In the genomic region with DNA sequence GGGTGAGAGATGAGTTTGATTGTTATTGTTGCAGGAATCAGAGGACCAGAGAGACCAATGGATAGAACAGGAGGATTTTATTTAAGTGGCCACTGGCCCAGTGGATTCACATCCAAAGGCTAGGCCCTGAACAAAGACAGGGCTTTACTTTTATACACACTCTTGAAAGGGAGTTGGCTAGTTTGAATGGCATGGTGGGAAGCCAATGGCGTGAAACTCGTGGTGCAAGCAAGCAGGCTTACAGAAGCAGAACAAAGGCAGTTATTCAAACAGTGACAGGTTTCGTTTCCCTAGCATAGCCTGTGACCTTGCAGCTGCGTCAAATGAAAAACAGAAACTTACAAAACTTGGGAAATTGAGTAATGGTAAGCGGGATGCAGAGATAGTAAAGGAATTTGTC, we compare ENCODE assay signal across 23 cellular contexts.
DNase-seq lines count a peak whose midpoint lies in the region; ATAC-seq, FAIRE-seq and TF ChIP-seq lines count a peak whose summit lies in the region.
"Had no signal": no experiment of that assay in that cellular context is flagged by ENCODE, and none has a peak within 500 bp of the region (broad histone marks: within the 10 kb centered on the region; RNA-seq: fewer than 3 reads in every experiment).

No MANE protein-coding gene starts in this region.

- WGBS in K562 (ENCODE audit: insufficient coverage, low coverage, missing lambda C conversion rate): 0% methylated on average over 5 of the region's 5 CpGs

- no peak overlapping the region for H3K27ac ChIP-seq in K562 (ENCODE audit: extremely low read depth, low read depth, low read length)
- H3K27ac ChIP-seq: coronary artery, foreskin keratinocyte had no signal

- no peaks in the 10 kb centered on the region for H3K36me3 ChIP-seq in K562 (ENCODE audit: control insufficient read depth, insufficient read depth, low read length)
- H3K36me3 ChIP-seq: BE2C had no signal

- POLR2A ChIA-PET in K562 (lab: Yijun Ruan, JAX): no interaction called here

- in situ Hi-C loops in K562 (cut with MboI): no loop called here
- in situ Hi-C loops in GM13976 (cut with MboI; ENCODE audit: low sequenced_read_pairs, unreplicated experiment): no loop called here

- CTCF ChIA-PET in K562 (lab: Yijun Ruan, JAX; ENCODE audit: low intra/inter-chr PET ratio): no interaction called here

- TF ChIP-seq EP300 in K562 (IDR thresholded peaks at IDR 0.05; ENCODE audit: low read length): no peak

- H3K9me3 Mint-ChIP-seq in activated naive CD8-positive, alpha-beta T cell treated with anti-CD3 and anti-CD28 coated beads, Interleukin-2, amount 50 U/mL, for 24 hours: no peaks in the 10 kb centered on the region
- H3K9me3 Mint-ChIP-seq: HFFc6 had no signal

- H3K4me3 Mint-ChIP-seq in activated naive CD8-positive, alpha-beta T cell treated with anti-CD3 and anti-CD28 coated beads, Interleukin-2, amount 50 U/mL, for 24 hours: no peak overlapping the region
- H3K4me3 Mint-ChIP-seq: activated T-cell treated with anti-CD3 and anti-CD28 coated beads, Interleukin-2, amount 50 U/mL, for 72 hours; brain; HFFc6; T-helper 17 cell had no signal

- no peaks in the 10 kb centered on the region for H3K9me3 ChIP-seq in K562 (replicated peaks; ENCODE audit: control insufficient read depth, insufficient read depth, low read depth, low read length)
- H3K9me3 ChIP-seq: BE2C had no signal

- H3K4me1 Mint-ChIP-seq in activated naive CD8-positive, alpha-beta T cell treated with anti-CD3 and anti-CD28 coated beads, Interleukin-2, amount 50 U/mL, for 24 hours: no peaks in the 10 kb centered on the region
- H3K4me1 Mint-ChIP-seq: brain, T-helper 17 cell had no signal

- no peaks in the 10 kb centered on the region for H4K20me1 ChIP-seq in K562 (replicated peaks; ENCODE audit: control insufficient read depth, insufficient read depth, low read length)

- DNase-seq in ELF-1 (ENCODE audit: low read depth, low spot score) (peak; percentile 8), NOMO-1 treated with DMSO at 0.1 percent for 48 hours (lab: John Stamatoyannopoulos, UW; ENCODE audit: unreplicated experiment) (peak; percentile 72), K562 (ENCODE audit: extremely low read depth in 1 of 4, low spot score in 3 of 4) (peak in 1 of 4 experiments; percentile 1), GM13976 (ENCODE audit: low spot score) (no peak), dermis blood vessel endothelial cell (no peak)
- no peak for DNase-seq in activated naive CD8-positive, alpha-beta T cell treated with anti-CD3 and anti-CD28 coated beads, Interleukin-2, amount 50 U/mL, for 24 hours
- DNase-seq: activated CD4-positive, CD25-positive, alpha-beta regulatory T cell; activated CD8-positive, alpha-beta memory T cell treated with anti-CD3 and anti-CD28 coated beads for 24 hours; activated T-cell treated with anti-CD3 and anti-CD28 coated beads, Interleukin-2, amount 50 U/mL, for 72 hours; BE2C; foreskin keratinocyte; GF-D8; HFFc6; left cardiac atrium; NCI-H2227 treated with DMSO at 0.1 percent for 48 hours; Right ventricle myocardium superior; T-helper 17 cell had no signal

- TF ChIP-seq CTCF in K562 (IDR thresholded peaks at IDR 0.05 in 2 of 3, conservative IDR thresholded peaks at IDR 0.05 in 1 of 3; ENCODE audit: insufficient read depth in 2 of 3, low read depth in 1 of 3, low read length in 3 of 3): no peak
- no peak for TF ChIP-seq CTCF in GM13976 (IDR thresholded peaks at IDR 0.05; ENCODE audit: borderline replicate concordance, control extremely low read depth, extremely low read depth, insufficient read depth, missing control alignments)

- H3K27me3 Mint-ChIP-seq in activated naive CD8-positive, alpha-beta T cell treated with anti-CD3 and anti-CD28 coated beads, Interleukin-2, amount 50 U/mL, for 24 hours: no peaks in the 10 kb centered on the region
- H3K27me3 Mint-ChIP-seq: brain, T-helper 17 cell had no signal

- H3K4me2 ChIP-seq in K562 (ENCODE audit: insufficient read depth, low read length): no peak overlapping the region
- H3K4me2 ChIP-seq: smooth muscle cell had no signal

- no peak for FAIRE-seq in K562 (lab: Jason Lieb, UNC)

- no peak overlapping the region for H3K9ac ChIP-seq in K562 (ENCODE audit: insufficient read depth in 1 of 2, low read depth in 2 of 2, low read length in 2 of 2)

- intact Hi-C loops in K562 (cut with micrococcal nuclease): no loop called here

- H3K9me1 ChIP-seq in K562 (ENCODE audit: control insufficient read depth, insufficient read depth, low read length): no peaks in the 10 kb centered on the region

- no peak overlapping the region for H3K4me3 ChIP-seq in K562
- H3K4me3 ChIP-seq: coronary artery, smooth muscle cell had no signal

- H3K27me3 ChIP-seq in K562 (ENCODE audit: control insufficient read depth in 2 of 2, insufficient read depth in 2 of 2, low read length in 2 of 2): no peaks in the 10 kb centered on the region
- H3K27me3 ChIP-seq: BE2C, foreskin keratinocyte had no signal

- no peaks in the 10 kb centered on the region for H3K4me1 ChIP-seq in K562 (replicated peaks in 1 of 2; ENCODE audit: control insufficient read depth in 2 of 2, insufficient read depth in 2 of 2, low read length in 2 of 2)
- H3K4me1 ChIP-seq: BE2C, foreskin keratinocyte had no signal

- ATAC-seq in HG03103 (IDR thresholded peaks at IDR 0.05; ENCODE audit: low read depth, unreplicated experiment) (peak; percentile 73), K562 (no peak), HG03571 (IDR thresholded peaks at IDR 0.05; ENCODE audit: unreplicated experiment) (no peak)
- ATAC-seq in activated naive CD8-positive, alpha-beta T cell treated with anti-CD3 and anti-CD28 coated beads, Interleukin-2, amount 50 U/mL, for 24 hours: no peak
- ATAC-seq: activated naive CD4-positive, alpha-beta T cell treated with anti-CD3 and anti-CD28 coated beads, Interleukin-2, amount 50 U/mL, for 72 hours; activated T-cell treated with anti-CD3 and anti-CD28 coated beads, Interleukin-2, amount 50 U/mL, for 72 hours; foreskin keratinocyte; left cardiac atrium; T-helper 17 cell had no signal

- H3K27ac Mint-ChIP-seq in activated naive CD8-positive, alpha-beta T cell treated with anti-CD3 and anti-CD28 coated beads, Interleukin-2, amount 50 U/mL, for 24 hours: no peak overlapping the region
- H3K27ac Mint-ChIP-seq: activated naive CD4-positive, alpha-beta T cell treated with anti-CD3 and anti-CD28 coated beads, Interleukin-2, amount 50 U/mL, for 72 hours; activated T-cell treated with anti-CD3 and anti-CD28 coated beads, Interleukin-2, amount 50 U/mL, for 72 hours; brain; HFFc6; T-helper 17 cell had no signal

- H3K36me3 Mint-ChIP-seq in activated naive CD8-positive, alpha-beta T cell treated with anti-CD3 and anti-CD28 coated beads, Interleukin-2, amount 50 U/mL, for 24 hours (ENCODE audit: low read depth): no peaks in the 10 kb centered on the region
- H3K36me3 Mint-ChIP-seq: activated naive CD4-positive, alpha-beta T cell treated with anti-CD3 and anti-CD28 coated beads, Interleukin-2, amount 50 U/mL, for 72 hours; brain had no signal

- no peaks in the 10 kb centered on the region for H3K79me2 ChIP-seq in K562 (ENCODE audit: control insufficient read depth, insufficient read depth, low read length)

- H2AFZ ChIP-seq in K562 (ENCODE audit: low read depth, low read length): no peak overlapping the region

- no peak for TF ChIP-seq POLR2A in K562 (conservative IDR thresholded peaks at IDR 0.05)

- TF ChIP-seq RAD21 in K562 (CRISPR knock-in tag; conservative IDR thresholded peaks at IDR 0.05 in 1 of 2, IDR thresholded peaks at IDR 0.05 in 1 of 2): no peak

- no TSS peak for BruUV-seq in K562 (replicated peaks; lab: Mats Ljungman, UMichigan)

TF ChIP-seq in K562, 482 proteins besides CTCF, POLR2A, EP300 and RAD21 (continues in another document):
- TF ChIP-seq, protein P1, sequence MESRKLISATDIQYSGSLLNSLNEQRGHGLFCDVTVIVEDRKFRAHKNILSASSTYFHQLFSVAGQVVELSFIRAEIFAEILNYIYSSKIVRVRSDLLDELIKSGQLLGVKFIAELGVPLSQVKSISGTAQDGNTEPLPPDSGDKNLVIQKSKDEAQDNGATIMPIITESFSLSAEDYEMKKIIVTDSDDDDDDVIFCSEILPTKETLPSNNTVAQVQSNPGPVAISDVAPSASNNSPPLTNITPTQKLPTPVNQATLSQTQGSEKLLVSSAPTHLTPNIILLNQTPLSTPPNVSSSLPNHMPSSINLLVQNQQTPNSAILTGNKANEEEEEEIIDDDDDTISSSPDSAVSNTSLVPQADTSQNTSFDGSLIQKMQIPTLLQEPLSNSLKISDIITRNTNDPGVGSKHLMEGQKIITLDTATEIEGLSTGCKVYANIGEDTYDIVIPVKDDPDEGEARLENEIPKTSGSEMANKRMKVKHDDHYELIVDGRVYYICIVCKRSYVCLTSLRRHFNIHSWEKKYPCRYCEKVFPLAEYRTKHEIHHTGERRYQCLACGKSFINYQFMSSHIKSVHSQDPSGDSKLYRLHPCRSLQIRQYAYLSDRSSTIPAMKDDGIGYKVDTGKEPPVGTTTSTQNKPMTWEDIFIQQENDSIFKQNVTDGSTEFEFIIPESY (CRISPR knock-in tag; IDR thresholded peaks at IDR 0.05): no peak
- TF ChIP-seq SP2 (IDR thresholded peaks at IDR 0.05; ENCODE audit: extremely low read depth, low read depth, low read length, poor library complexity, severe bottlenecking): no peak
- TF ChIP-seq, protein P2, sequence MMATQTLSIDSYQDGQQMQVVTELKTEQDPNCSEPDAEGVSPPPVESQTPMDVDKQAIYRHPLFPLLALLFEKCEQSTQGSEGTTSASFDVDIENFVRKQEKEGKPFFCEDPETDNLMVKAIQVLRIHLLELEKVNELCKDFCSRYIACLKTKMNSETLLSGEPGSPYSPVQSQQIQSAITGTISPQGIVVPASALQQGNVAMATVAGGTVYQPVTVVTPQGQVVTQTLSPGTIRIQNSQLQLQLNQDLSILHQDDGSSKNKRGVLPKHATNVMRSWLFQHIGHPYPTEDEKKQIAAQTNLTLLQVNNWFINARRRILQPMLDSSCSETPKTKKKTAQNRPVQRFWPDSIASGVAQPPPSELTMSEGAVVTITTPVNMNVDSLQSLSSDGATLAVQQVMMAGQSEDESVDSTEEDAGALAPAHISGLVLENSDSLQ (IDR thresholded peaks at IDR 0.05): peak; percentile 45
- TF ChIP-seq, protein P3, sequence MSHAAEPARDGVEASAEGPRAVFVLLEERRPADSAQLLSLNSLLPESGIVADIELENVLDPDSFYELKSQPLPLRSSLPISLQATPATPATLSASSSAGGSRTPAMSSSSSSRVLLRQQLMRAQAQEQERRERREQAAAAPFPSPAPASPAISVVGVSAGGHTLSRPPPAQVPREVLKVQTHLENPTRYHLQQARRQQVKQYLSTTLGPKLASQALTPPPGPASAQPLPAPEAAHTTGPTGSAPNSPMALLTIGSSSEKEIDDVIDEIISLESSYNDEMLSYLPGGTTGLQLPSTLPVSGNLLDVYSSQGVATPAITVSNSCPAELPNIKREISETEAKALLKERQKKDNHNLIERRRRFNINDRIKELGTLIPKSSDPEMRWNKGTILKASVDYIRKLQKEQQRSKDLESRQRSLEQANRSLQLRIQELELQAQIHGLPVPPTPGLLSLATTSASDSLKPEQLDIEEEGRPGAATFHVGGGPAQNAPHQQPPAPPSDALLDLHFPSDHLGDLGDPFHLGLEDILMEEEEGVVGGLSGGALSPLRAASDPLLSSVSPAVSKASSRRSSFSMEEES (CRISPR knock-in tag; IDR thresholded peaks at IDR 0.05): no peak

Comparison
In these comparisons a context has a peak if more than half of its experiments do, and no peak if none do; other contexts are left out.
1. DNase-seq: peak in ELF-1 (single experiment) and NOMO-1 treated with DMSO at 0.1 percent for 48 hours (single experiment); none in activated naive CD8-positive, alpha-beta T cell treated with anti-CD3 and anti-CD28 coated beads, Interleukin-2, amount 50 U/mL, for 24 hours (single experiment), GM13976 (single experiment) and dermis blood vessel endothelial cell (single experiment).